Comparison of ENCODE assay signal across 1 cellular context in the genomic region with DNA sequence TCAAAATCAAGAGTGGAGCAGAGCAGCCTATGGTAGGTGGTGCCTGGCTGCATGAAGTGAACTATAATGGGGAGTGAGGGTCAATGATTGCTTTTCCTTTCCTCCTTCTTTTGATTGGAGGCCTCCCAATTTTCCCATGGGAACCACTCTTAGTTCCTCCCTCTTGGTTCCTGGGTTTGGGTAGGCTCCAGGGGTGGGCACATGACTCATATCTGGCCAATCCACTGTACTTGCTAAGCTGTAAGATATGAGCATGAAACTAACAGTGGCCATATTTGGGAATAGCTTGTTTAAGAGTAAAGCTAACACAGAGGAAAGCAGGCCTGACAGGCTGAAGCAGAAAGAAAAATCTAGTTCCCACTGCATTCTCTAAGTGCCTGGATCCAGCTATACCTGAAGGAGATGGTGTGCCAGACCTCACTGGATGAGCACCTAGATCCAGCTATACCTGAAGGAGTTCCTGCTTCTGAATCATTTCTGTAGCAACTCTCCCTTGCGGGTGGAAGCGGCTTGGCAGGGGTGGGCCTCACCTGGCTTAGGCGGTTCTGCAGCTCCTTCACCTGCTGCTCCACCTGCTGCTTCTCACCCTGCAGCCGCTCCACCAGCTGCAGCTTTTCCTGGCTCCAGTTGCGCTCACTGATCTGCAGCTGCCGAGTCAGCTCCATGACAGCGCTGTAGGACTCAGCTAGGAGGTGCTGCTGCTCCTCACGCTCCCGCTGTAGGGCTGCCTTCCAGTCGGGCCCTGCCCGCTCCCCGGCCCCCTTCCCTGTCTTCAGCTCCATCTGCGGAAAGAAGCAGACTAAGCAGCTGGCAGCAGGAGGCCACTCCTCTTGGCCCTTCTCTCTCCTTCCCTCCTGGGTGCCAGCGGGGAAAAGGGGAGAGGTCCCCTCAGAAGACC.
TF ChIP-seq lines count a peak whose summit lies in the region.

No MANE protein-coding gene starts in this region.

TF ChIP-seq in SK-N-SH treated with all-trans-retinoic acid at 6 μM for 48 hours, 23 proteins besides CTCF, POLR2A, EP300 and RAD21 (continued from another document):
- TF ChIP-seq, protein P1, sequence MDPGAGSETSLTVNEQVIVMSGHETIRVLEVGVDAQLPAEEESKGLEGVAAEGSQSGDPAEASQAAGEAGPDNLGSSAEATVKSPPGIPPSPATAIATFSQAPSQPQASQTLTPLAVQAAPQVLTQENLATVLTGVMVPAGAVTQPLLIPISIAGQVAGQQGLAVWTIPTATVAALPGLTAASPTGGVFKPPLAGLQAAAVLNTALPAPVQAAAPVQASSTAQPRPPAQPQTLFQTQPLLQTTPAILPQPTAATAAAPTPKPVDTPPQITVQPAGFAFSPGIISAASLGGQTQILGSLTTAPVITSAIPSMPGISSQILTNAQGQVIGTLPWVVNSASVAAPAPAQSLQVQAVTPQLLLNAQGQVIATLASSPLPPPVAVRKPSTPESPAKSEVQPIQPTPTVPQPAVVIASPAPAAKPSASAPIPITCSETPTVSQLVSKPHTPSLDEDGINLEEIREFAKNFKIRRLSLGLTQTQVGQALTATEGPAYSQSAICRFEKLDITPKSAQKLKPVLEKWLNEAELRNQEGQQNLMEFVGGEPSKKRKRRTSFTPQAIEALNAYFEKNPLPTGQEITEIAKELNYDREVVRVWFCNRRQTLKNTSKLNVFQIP (CRISPR knock-in tag; IDR thresholded peaks at IDR 0.05; ENCODE audit: borderline replicate concordance, low read depth), result no peak
- TF ChIP-seq RARB (CRISPR knock-in tag; IDR thresholded peaks at IDR 0.05) (no peak), ZNF70 (CRISPR knock-in tag; IDR thresholded peaks at IDR 0.05) (no peak), CSDC2 (CRISPR knock-in tag; IDR thresholded peaks at IDR 0.05) (no peak)
